Comparison of ENCODE assay signal across 15 cellular contexts in the genomic region with DNA sequence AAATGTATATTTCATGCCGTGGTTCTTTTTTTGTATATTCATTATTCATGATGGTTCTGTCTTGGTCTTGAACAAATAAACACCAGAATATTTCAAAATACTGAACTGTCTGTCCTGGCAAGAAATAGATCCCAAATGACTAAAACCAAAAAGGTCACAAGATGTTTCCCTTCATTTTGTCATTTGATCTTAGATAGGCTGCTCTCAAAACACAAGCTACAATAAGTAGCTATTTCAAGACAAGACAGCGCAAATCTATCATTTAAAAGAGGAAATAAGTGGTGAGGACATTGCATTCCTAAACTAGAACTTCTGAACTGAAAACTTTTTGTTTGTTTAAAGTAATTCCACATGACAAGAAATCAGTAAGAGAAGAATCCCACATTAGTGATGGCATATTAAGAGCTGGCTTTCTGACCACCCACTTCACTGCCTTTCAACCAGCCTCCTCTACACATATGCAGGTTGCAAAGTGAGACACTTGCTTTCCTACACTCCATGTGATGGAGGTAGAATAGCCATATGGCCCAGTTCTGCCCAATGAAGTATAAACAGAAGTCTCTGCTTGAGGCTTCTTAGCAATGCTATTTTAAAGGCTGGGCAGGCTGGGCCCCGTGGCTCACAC. TPM values are rescaled to one million over a fixed set of nuclear protein-coding genes. Genes with fewer than 3 reads are reported as not detected.
DNase-seq lines count a peak whose midpoint lies in the region; ATAC-seq and TF ChIP-seq lines count a peak whose summit lies in the region.
"Had no signal": no experiment of that assay in that cellular context is flagged by ENCODE, and none has a peak within 500 bp of the region (broad histone marks: within the 10 kb centered on the region; RNA-seq: fewer than 3 reads in every experiment).

No MANE protein-coding gene starts in this region.

- ATAC-seq in Right ventricle myocardium inferior (peak; percentile 78), right lobe of liver (peak; percentile 19 to 70 (median 44)), upper lobe of right lung (peak; percentile 47)
- ATAC-seq: HCT116 had no signal

- no peak overlapping the region for H3K9ac ChIP-seq in neuronal stem cell (ENCODE audit: low read depth, low read length, poor library complexity)
- H3K9ac ChIP-seq: KMS-11 had no signal

- H3K4me2 ChIP-seq in neuronal stem cell (ENCODE audit: insufficient read depth, low read length, poor library complexity, severe bottlenecking): no peak overlapping the region
- H3K4me2 ChIP-seq: KMS-11 had no signal

- H3K23ac ChIP-seq in neuronal stem cell (ENCODE audit: low read depth, low read length, poor library complexity): no peak overlapping the region

- H4K91ac ChIP-seq in neuronal stem cell (ENCODE audit: low read depth, low read length, poor library complexity): no peak overlapping the region

- H2BK120ac ChIP-seq in neuronal stem cell (ENCODE audit: low read depth, low read length): no peak overlapping the region

- H3K4me3 ChIP-seq in right atrium auricular region: no peak overlapping the region
- no peak overlapping the region for H3K4me3 ChIP-seq in right lobe of liver
- H3K4me3 ChIP-seq in upper lobe of right lung: no peak overlapping the region
- H3K4me3 ChIP-seq in neuronal stem cell (ENCODE audit: low read length in 2 of 2): no peak overlapping the region
- H3K4me3 ChIP-seq: thyroid gland had no signal

- H3K4ac ChIP-seq in neuronal stem cell (ENCODE audit: low read length): no peak overlapping the region

- H3K27me3 ChIP-seq in right atrium auricular region (no peaks in the 10 kb centered on the region), right lobe of liver (no peaks in the 10 kb centered on the region), upper lobe of right lung (no peaks in the 10 kb centered on the region), neuronal stem cell (ENCODE audit: control insufficient read depth in 3 of 3, insufficient read depth in 3 of 3, low read depth in 1 of 3, low read length in 3 of 3) (no peaks in the 10 kb centered on the region)
- H3K27me3 ChIP-seq: thyroid gland had no signal

- H3K36me3 ChIP-seq in right atrium auricular region (no peaks in the 10 kb centered on the region), right lobe of liver (no peaks in the 10 kb centered on the region), upper lobe of right lung (no peaks in the 10 kb centered on the region), neuronal stem cell (replicated peaks in 1 of 2; ENCODE audit: control insufficient read depth in 2 of 2, insufficient read depth in 2 of 2, low read length in 2 of 2) (no peaks in the 10 kb centered on the region)
- H3K36me3 ChIP-seq: thyroid gland had no signal

- no peak overlapping the region for H2BK12ac ChIP-seq in neuronal stem cell (ENCODE audit: low read length)

- no peak overlapping the region for H3K14ac ChIP-seq in neuronal stem cell (ENCODE audit: low read length)

- no peak overlapping the region for H2BK5ac ChIP-seq in neuronal stem cell (ENCODE audit: low read length)

- H2AFZ ChIP-seq in neuronal stem cell (ENCODE audit: low read length): no peak overlapping the region

- TF ChIP-seq CTCF in right atrium auricular region (IDR thresholded peaks at IDR 0.05) (no peak), right lobe of liver (IDR thresholded peaks at IDR 0.05) (no peak), upper lobe of right lung (IDR thresholded peaks at IDR 0.05) (no peak)

- no peak overlapping the region for H3K18ac ChIP-seq in neuronal stem cell (ENCODE audit: low read length)

- H3K9me3 ChIP-seq in right atrium auricular region (peaks cover 0 to 8% of the 10 kb centered on the region in 2 donors), right lobe of liver (no peaks in the 10 kb centered on the region), upper lobe of right lung (no peaks in the 10 kb centered on the region), neuronal stem cell (replicated peaks in 1 of 2; ENCODE audit: control insufficient read depth in 2 of 2, insufficient read depth in 1 of 2, low read depth in 1 of 2, low read length in 2 of 2) (no peaks in the 10 kb centered on the region)
- H3K9me3 ChIP-seq: thyroid gland had no signal

- H2AK5ac ChIP-seq in neuronal stem cell (ENCODE audit: low read depth, low read length): no peak overlapping the region

- H3K4me3 Mint-ChIP-seq in dendritic cell treated with granulocyte-macrophage colony-stimulating factor and Interleukin-4, amounts not matched to agents 40 ng/mL and 50 ng/mL, for 4 days: no peak overlapping the region
- H3K4me3 Mint-ChIP-seq: activated CD4-positive, alpha-beta memory T cell treated with anti-CD3 and anti-CD28 coated beads, Interleukin-2, amount 10 ng/mL, durations not matched to agents 7 days and 5 days had no signal

- peaks cover 14% of the 10 kb centered on the region for H3K9me3 Mint-ChIP-seq in dendritic cell treated with granulocyte-macrophage colony-stimulating factor and Interleukin-4, amounts not matched to agents 40 ng/mL and 50 ng/mL, for 4 days

- H3K4me1 ChIP-seq in right atrium auricular region: peaks cover 0 to 21% of the 10 kb centered on the region in 2 donors
- H3K4me1 ChIP-seq in right lobe of liver: peaks cover 0 to 12% (median 6%) of the 10 kb centered on the region in 4 donors
- H3K4me1 ChIP-seq in upper lobe of right lung: peaks cover 12% of the 10 kb centered on the region
- peaks cover 2 to 7% of the 10 kb centered on the region in 2 donors for H3K4me1 ChIP-seq in neuronal stem cell (ENCODE audit: control insufficient read depth in 2 of 2, insufficient read depth in 1 of 2, low read depth in 1 of 2, low read length in 2 of 2)
- H3K4me1 ChIP-seq: thyroid gland had no signal

- no peaks in the 10 kb centered on the region for H3K36me3 Mint-ChIP-seq in dendritic cell treated with granulocyte-macrophage colony-stimulating factor and Interleukin-4, amounts not matched to agents 40 ng/mL and 50 ng/mL, for 4 days (ENCODE audit: low read depth)

- no peaks in the 10 kb centered on the region for H3K79me1 ChIP-seq in neuronal stem cell (ENCODE audit: low read depth, low read length)

- WGBS in right lobe of liver (ENCODE audit: insufficient coverage, low coverage, low lambda C conversion rate, missing lambda C conversion rate): 54% methylated on average over 3 of the region's 3 CpGs
- no CpG with 5 or more reads among the region's 3 CpGs for WGBS in neuronal stem cell (ENCODE audit: extremely low coverage in 2 of 2, insufficient read length in 2 of 2, insufficient replicate concordance in 1 of 2), 2 donors

- intact Hi-C loops in Right ventricle myocardium inferior (cut with DNase I): no loop called here
- intact Hi-C loops in dendritic cell treated with granulocyte-macrophage colony-stimulating factor and Interleukin-4, amounts not matched to agents 40 ng/mL and 50 ng/mL, for 4 days (cut with micrococcal nuclease): no loop called here
- intact Hi-C loops in right lobe of liver (cut with DNase I): no loop called here
- intact Hi-C loops in upper lobe of right lung (cut with DNase I): no loop called here

- no peak for TF ChIP-seq POLR2A in right lobe of liver (IDR thresholded peaks at IDR 0.05)

- H3K27me3 Mint-ChIP-seq in dendritic cell treated with granulocyte-macrophage colony-stimulating factor and Interleukin-4, amounts not matched to agents 40 ng/mL and 50 ng/mL, for 4 days: no peaks in the 10 kb centered on the region

- H3K27ac Mint-ChIP-seq in dendritic cell treated with granulocyte-macrophage colony-stimulating factor and Interleukin-4, amounts not matched to agents 40 ng/mL and 50 ng/mL, for 4 days: peak overlapping the region; percentile 54
- H3K27ac Mint-ChIP-seq: activated CD4-positive, alpha-beta memory T cell treated with anti-CD3 and anti-CD28 coated beads, Interleukin-2, amount 10 ng/mL, durations not matched to agents 7 days and 5 days had no signal

- DNase-seq in Right ventricle myocardium inferior (ENCODE audit: missing footprints) (no peak), right atrium auricular region (ENCODE audit: low spot score) (no peak), right lobe of liver (no peak), upper lobe of right lung (no peak), neuronal stem cell (ENCODE audit: low spot score) (no peak), midbrain (lab: John Stamatoyannopoulos, UW) (no peak)
- no peak for DNase-seq in stimulated activated CD4-positive, alpha-beta T cell treated with anti-CD3 and anti-CD28 coated beads, Interleukin-12 subunit alpha, Interleukin-12 subunit beta, amount 100 ng/mL, for 4 hours
- DNase-seq: activated CD4-positive, alpha-beta memory T cell treated with anti-CD3 and anti-CD28 coated beads, Interleukin-2, amount 10 ng/mL, durations not matched to agents 7 days and 5 days; activated naive CD4-positive, alpha-beta T cell treated with anti-CD3 and anti-CD28 coated beads, Interleukin-2, amount 50 U/mL, for 16 hours; cortex of kidney; DMS53; thyroid gland had no signal

- no peak overlapping the region for H2BK15ac ChIP-seq in neuronal stem cell (ENCODE audit: low read length)

- peaks cover 30% of the 10 kb centered on the region for H3K4me1 Mint-ChIP-seq in dendritic cell treated with granulocyte-macrophage colony-stimulating factor and Interleukin-4, amounts not matched to agents 40 ng/mL and 50 ng/mL, for 4 days (ENCODE audit: low read depth)

- H3K27ac ChIP-seq in right atrium auricular region (peak overlapping the region in 1 of 2 donors; percentile 38), right lobe of liver (peak overlapping the region in 2 of 3 donors; percentile 30 to 39), upper lobe of right lung (no peak overlapping the region), neuronal stem cell (replicated peaks; ENCODE audit: low read length) (no peak overlapping the region)
- H3K27ac ChIP-seq: KMS-11, thyroid gland had no signal

- no peak overlapping the region for H4K8ac ChIP-seq in neuronal stem cell (ENCODE audit: low read depth, low read length)

RNA-seq across cellular contexts. Expression of a gene that starts 54.4 kb away (rescaled TPM):
- total RNA-seq in Right ventricle myocardium inferior: 9.2 TPM
- total RNA-seq in right atrium auricular region: 10 to 100 TPM in 1 of 2 donors, 1 to 10 TPM in 1; 8.7 to 11.0 TPM
- 10 to 100 TPM; 14.6 to 27.1 (median 17.2) TPM for total RNA-seq in right lobe of liver
- 19.3 TPM for total RNA-seq in upper lobe of right lung
- polyA plus RNA-seq in neuronal stem cell (2013, experiment 1 of 2): 21.1 TPM
- polyA plus RNA-seq in neuronal stem cell (2013, experiment 2 of 2): 20.4 TPM

Comparison
In these comparisons a context has a peak if more than half of its experiments do, and no peak if none do; other contexts are left out.
1. H3K27ac ChIP-seq: peak in right lobe of liver (2 of 3); none in upper lobe of right lung (single experiment) and neuronal stem cell (single experiment).
2. Peak in every context shown above with its lines, with median percentiles within 50 percentile points of each other: ATAC-seq.